In genomic region chr6:111469543-111469942, GRCh38 we compare ENCODE assay signal across 1 cellular context.
TF ChIP-seq lines count a peak whose summit lies in the region.

No MANE protein-coding gene starts in this region.

TF ChIP-seq in GM12878, 131 proteins besides CTCF, POLR2A, EP300 and RAD21 (continued from another document):
- TF ChIP-seq PAX8 (IDR thresholded peaks at IDR 0.05) (no peak), PAX5 (IDR thresholded peaks at IDR 0.05; ENCODE audit: borderline replicate concordance, low read depth, low read length) (no peak), CHD1 (IDR thresholded peaks at IDR 0.05; ENCODE audit: low read depth, low read length) (no peak), FOS (IDR thresholded peaks at IDR 0.05; ENCODE audit: borderline replicate concordance, extremely low read depth, insufficient read length) (no peak)
TF ChIP-seq in GM12878: peak in this region for 0.
